ENCODE assay signal across 12 cellular contexts in the genomic region with DNA sequence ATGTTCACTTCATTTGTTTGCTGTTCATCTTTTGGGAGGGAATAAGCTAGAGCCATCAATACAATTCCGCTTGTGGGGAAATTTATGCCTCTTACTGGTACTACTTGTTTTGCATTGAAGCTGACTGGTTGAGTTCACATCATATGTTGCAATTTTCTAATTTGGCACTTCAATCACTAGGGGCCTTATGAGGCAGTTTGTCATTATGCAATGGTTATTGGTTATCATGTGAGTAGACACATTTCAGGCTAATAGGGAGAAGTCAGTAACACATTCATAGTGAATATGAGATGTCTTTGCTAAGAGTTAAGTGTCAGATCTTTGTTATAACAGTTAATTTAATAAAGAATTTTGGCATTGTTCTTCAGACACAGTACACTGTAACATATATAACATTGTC. TPM values are rescaled to one million over a fixed set of nuclear protein-coding genes. Genes with fewer than 3 reads are reported as not detected.
A peak's percentile ranks its signal among the peaks of the same experiment; 100 is the strongest.
DNase-seq lines count a peak whose midpoint lies in the region; ATAC-seq and TF ChIP-seq lines count a peak whose summit lies in the region.
"Had no signal": no experiment of that assay in that cellular context is flagged by ENCODE, and none has a peak within 500 bp of the region (broad histone marks: within the 10 kb centered on the region; RNA-seq: fewer than 3 reads in every experiment).

No MANE protein-coding gene starts in this region.

- TF ChIP-seq POLR2A in erythroblast (IDR thresholded peaks at IDR 0.05; ENCODE audit: low read length): peak; percentile 18

- no peaks in the 10 kb centered on the region for H3K9me3 ChIP-seq in A673 (ENCODE audit: low read depth, low read length, poor library complexity, severe bottlenecking)

- H3K36me3 ChIP-seq in A673 (ENCODE audit: insufficient read depth, low read length, poor library complexity, severe bottlenecking): peaks cover 39% of the 10 kb centered on the region

- DNase-seq in A673 (ENCODE audit: low spot score) (peak; percentile 23), GM03348 (ENCODE audit: low spot score) (peak; percentile 3), RKO (ENCODE audit: low spot score) (peak; percentile 46), erythroblast (lab: John Stamatoyannopoulos, UW) (peak; percentile 40 to 45), SHP77 treated with DMSO at 0.1 percent for 48 hours (lab: John Stamatoyannopoulos, UW) (no peak)
- no peak for DNase-seq in stimulated activated CD4-positive, alpha-beta T cell treated with anti-CD3 and anti-CD28 coated beads, Interleukin-2, amount 100 ng/mL, for 48 hours
- DNase-seq: CD4-positive, CD25-positive, alpha-beta regulatory T cell; midbrain; stimulated activated naive CD8-positive, alpha-beta T cell treated with anti-CD3 and anti-CD28 coated beads, Interleukin-15, Interleukin-2, amounts not matched to agents 100 U/mL and 50 U/mL, for 24 hours had no signal

- H3K27ac ChIP-seq in A673 (ENCODE audit: low read depth, low read length, poor library complexity, severe bottlenecking): no peak overlapping the region
- H3K27ac ChIP-seq: cardiac muscle cell had no signal

- H3K27me3 ChIP-seq in A673 (replicated peaks; ENCODE audit: insufficient read depth, low read depth, low read length, poor library complexity): no peaks in the 10 kb centered on the region
- H3K27me3 ChIP-seq: cardiac muscle cell had no signal

- POLR2A ChIA-PET in A673 (lab: Charles Lee; ENCODE audit: low non-redundant PET): no interaction called here

- no peak overlapping the region for H3K4me3 ChIP-seq in A673 (ENCODE audit: low read depth, low read length, poor library complexity, severe bottlenecking)
- H3K4me3 ChIP-seq: cardiac muscle cell had no signal

- intact Hi-C loops in A673 (cut with micrococcal nuclease; ENCODE audit: unreplicated experiment): no loop called here

- no peak for TF ChIP-seq CTCF in A673 (conservative IDR thresholded peaks at IDR 0.05; ENCODE audit: low read depth, low read length)

- no peaks in the 10 kb centered on the region for H3K4me1 ChIP-seq in A673 (ENCODE audit: insufficient read depth, low read length, poor library complexity, severe bottlenecking)

- CTCF ChIA-PET in A673 (lab: Charles Lee): no interaction called here

- BruUV-seq in A673 (replicated peaks; lab: Mats Ljungman, UMichigan): no TSS peak

- ATAC-seq in HG03108 (IDR thresholded peaks at IDR 0.05; ENCODE audit: unreplicated experiment) (no peak), HG02973 (IDR thresholded peaks at IDR 0.05; ENCODE audit: unreplicated experiment) (no peak)
- ATAC-seq: stimulated activated naive CD8-positive, alpha-beta T cell treated with anti-CD3 and anti-CD28 coated beads, Interleukin-15, Interleukin-2, amounts not matched to agents 100 U/mL and 50 U/mL, for 24 hours had no signal

RNA-seq across cellular contexts. Expression of a gene that starts 5.0 kb away (rescaled TPM):
- 267 and 316 TPM in 2 replicates for total RNA-seq in A673 (2021)

RNA-seq across cellular contexts. Expression of a gene that starts 9.8 kb away (rescaled TPM):
- total RNA-seq in A673 (2021): not detected in 2 replicates

RNA-seq across cellular contexts. Expression of a gene that starts 11.9 kb away (rescaled TPM):
- total RNA-seq in A673 (2021): 50.2 and 61.8 TPM in 2 replicates

RNA-seq across cellular contexts. Expression of a gene that starts 12.2 kb away (rescaled TPM):
- total RNA-seq in A673 (2021): 46.0 and 48.8 TPM in 2 replicates

RNA-seq across cellular contexts. Expression of a gene that starts 47.2 kb away (rescaled TPM):
- total RNA-seq in A673 (2021): 33.8 and 44.5 TPM in 2 replicates

Comparison
In these comparisons a context has a peak if more than half of its experiments do, and no peak if none do; other contexts are left out.
1. DNase-seq: peak in A673 (single experiment), GM03348 (single experiment), RKO (single experiment) and erythroblast (2 of 2); none in stimulated activated CD4-positive, alpha-beta T cell treated with anti-CD3 and anti-CD28 coated beads, Interleukin-2, amount 100 ng/mL, for 48 hours (0 of 2) and SHP77 treated with DMSO at 0.1 percent for 48 hours (single experiment).